Comparison of ENCODE assay signal across 21 cellular contexts in the genomic region with DNA sequence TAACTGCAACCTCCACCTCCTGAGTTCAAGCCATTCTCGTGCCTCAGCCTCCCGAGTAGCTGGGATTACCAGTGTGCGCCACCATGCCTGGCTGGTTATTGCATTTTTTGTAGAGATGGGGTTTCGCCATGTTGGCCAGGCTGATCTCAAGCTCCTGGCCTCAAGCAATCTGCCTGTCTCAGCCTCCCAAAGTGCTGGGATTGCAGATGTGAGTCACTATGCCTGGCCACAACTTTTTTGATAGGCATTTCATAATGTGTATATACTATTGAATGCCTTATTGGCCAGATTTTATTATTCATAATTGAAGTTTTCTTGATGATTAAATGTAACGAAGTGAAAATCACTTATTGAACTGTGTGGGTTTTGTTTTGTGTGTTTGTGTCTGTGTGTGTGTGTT.
"Had no signal": no experiment of that assay in that cellular context is flagged by ENCODE, and none has a peak within 500 bp of the region (broad histone marks: within the 10 kb centered on the region; RNA-seq: fewer than 3 reads in every experiment).

No MANE protein-coding gene starts in this region.

- H3K4me3 ChIP-seq: ascending aorta, esophagus squamous epithelium, hepatocyte, lung, thyroid gland had no signal

- H3K4me1 ChIP-seq: esophagus squamous epithelium, foreskin keratinocyte had no signal

- H2AFZ ChIP-seq: hepatocyte had no signal

- H3K79me2 ChIP-seq: hepatocyte had no signal

- FAIRE-seq: endothelial cell of umbilical vein, islet of Langerhans had no signal

- ATAC-seq: activated T-cell treated with anti-CD3 and anti-CD28 coated beads, Interleukin-2, amount 50 U/mL, for 72 hours; foreskin keratinocyte; left lobe of liver had no signal

- DNase-seq: activated CD8-positive, alpha-beta memory T cell treated with anti-CD3 and anti-CD28 coated beads for 24 hours; activated CD8-positive, alpha-beta memory T cell treated with anti-CD3 and anti-CD28 coated beads, Interleukin-2, amount 50 U/mL, for 48 hours; activated effector memory CD4-positive, alpha-beta T cell treated with anti-CD3 and anti-CD28 coated beads, Interleukin-2, amount 50 U/mL, for 16 hours; activated naive CD4-positive, alpha-beta T cell treated with anti-CD3 and anti-CD28 coated beads, Interleukin-2, amount 50 U/mL, for 16 hours; activated T-cell treated with anti-CD3 and anti-CD28 coated beads, Interleukin-2, amount 50 U/mL, for 72 hours; effector memory CD4-positive, alpha-beta T cell; esophagus squamous epithelium; nephron progenitor cell; stimulated activated CD4-positive, alpha-beta T cell treated with anti-CD3 and anti-CD28 coated beads, Interleukin-12 subunit alpha, Interleukin-12 subunit beta, amount 100 ng/mL, for 4 hours; stimulated activated CD4-positive, alpha-beta T cell treated with anti-CD3 and anti-CD28 coated beads, Interleukin-1b, Interleukin-23, amount 100 ng/mL, for 48 hours; stimulated activated naive CD4-positive, alpha-beta T cell treated with Interleukin-2 at 50 U/mL for 16 hours; T-helper 1 cell; T-helper 9 cell; thyroid gland had no signal

- H3K36me3 ChIP-seq: thyroid gland had no signal

- H3K4me2 ChIP-seq: hepatocyte had no signal

- H3K9me3 ChIP-seq: ascending aorta, esophagus squamous epithelium, thyroid gland had no signal

- H3K27ac ChIP-seq: ascending aorta, esophagus squamous epithelium, foreskin keratinocyte, hepatocyte, thyroid gland had no signal

- H3K27me3 ChIP-seq: ascending aorta, esophagus squamous epithelium, foreskin keratinocyte, hepatocyte, thyroid gland had no signal
